ENCODE assay signal across 13 cellular contexts in the genomic region with DNA sequence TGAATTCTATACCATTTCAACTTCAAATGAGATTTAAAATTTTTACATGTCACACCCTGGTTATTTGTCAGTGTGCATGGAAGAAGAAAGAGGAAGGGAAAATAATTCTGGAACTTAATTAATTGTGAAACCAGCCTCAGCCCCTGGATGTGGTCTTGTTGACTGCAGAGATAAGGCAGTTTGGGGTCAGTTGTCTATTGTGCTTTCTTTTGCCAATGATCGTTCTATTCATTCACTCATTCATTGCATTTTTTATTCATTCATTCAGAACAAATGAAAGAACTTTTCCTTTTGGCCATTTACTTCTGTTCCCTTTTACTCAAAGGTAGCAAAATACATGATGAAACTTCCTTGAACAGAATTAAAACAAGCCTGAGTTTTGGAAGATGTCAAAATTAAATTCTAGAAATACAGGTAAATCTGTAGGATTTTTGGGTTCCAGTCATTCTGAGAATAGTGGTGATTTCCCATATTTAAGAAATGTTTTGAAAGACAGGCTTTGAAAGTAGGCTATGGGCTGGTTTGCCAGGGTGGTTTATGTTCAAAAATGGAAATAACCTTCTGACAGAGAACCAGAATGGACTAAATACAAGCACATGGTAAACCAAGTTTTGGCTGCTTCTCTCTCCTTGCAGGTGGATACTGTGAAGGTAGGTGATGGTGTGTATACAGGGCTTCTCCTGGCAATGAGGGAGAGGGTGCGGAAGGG. TPM values are rescaled to one million over a fixed set of nuclear protein-coding genes. Genes with fewer than 3 reads are reported as not detected.
DNase-seq lines count a peak whose midpoint lies in the region; ATAC-seq and TF ChIP-seq lines count a peak whose summit lies in the region.
"Had no signal": no experiment of that assay in that cellular context is flagged by ENCODE, and none has a peak within 500 bp of the region (broad histone marks: within the 10 kb centered on the region; RNA-seq: fewer than 3 reads in every experiment).

No MANE protein-coding gene starts in this region.

- H3K4me1 Mint-ChIP-seq in HFFc6 (ENCODE audit: low read depth): no peaks in the 10 kb centered on the region
- H3K4me1 Mint-ChIP-seq: activated naive CD8-positive, alpha-beta T cell treated with anti-CD3 and anti-CD28 coated beads, Interleukin-2, amount 10 ng/mL, durations not matched to agents 7 days and 5 days had no signal

- ATAC-seq in GM18873 (IDR thresholded peaks at IDR 0.05; ENCODE audit: low FRiP score, unreplicated experiment) (peak; percentile 87), HG02623 (IDR thresholded peaks at IDR 0.05; ENCODE audit: unreplicated experiment) (peak; percentile 70), HG03460 (IDR thresholded peaks at IDR 0.05; ENCODE audit: unreplicated experiment) (peak; percentile 83)
- ATAC-seq: naive thymus-derived CD8-positive, alpha-beta T cell had no signal

- no peak overlapping the region for H3K4me3 Mint-ChIP-seq in HFFc6
- H3K4me3 Mint-ChIP-seq: activated naive CD8-positive, alpha-beta T cell treated with anti-CD3 and anti-CD28 coated beads, Interleukin-2, amount 10 ng/mL, durations not matched to agents 7 days and 5 days; naive thymus-derived CD8-positive, alpha-beta T cell had no signal

- TF ChIP-seq CTCF in HFFc6 (IDR thresholded peaks at IDR 0.05): no peak

- no peak overlapping the region for H3K27ac Mint-ChIP-seq in HFFc6
- H3K27ac Mint-ChIP-seq: activated naive CD8-positive, alpha-beta T cell treated with anti-CD3 and anti-CD28 coated beads, Interleukin-2, amount 10 ng/mL, durations not matched to agents 7 days and 5 days; naive thymus-derived CD8-positive, alpha-beta T cell had no signal

- H3K27me3 Mint-ChIP-seq in HFFc6 (ENCODE audit: insufficient read depth): peaks cover 1% of the 10 kb centered on the region; the same call in 1 of the 2 replicates

- no peaks in the 10 kb centered on the region for H3K36me3 Mint-ChIP-seq in HFFc6 (ENCODE audit: low read depth)
- H3K36me3 Mint-ChIP-seq: activated naive CD8-positive, alpha-beta T cell treated with anti-CD3 and anti-CD28 coated beads, Interleukin-2, amount 10 ng/mL, durations not matched to agents 7 days and 5 days; naive thymus-derived CD8-positive, alpha-beta T cell had no signal

- H3K9me3 Mint-ChIP-seq in HFFc6: no peaks in the 10 kb centered on the region
- H3K9me3 Mint-ChIP-seq: activated naive CD8-positive, alpha-beta T cell treated with anti-CD3 and anti-CD28 coated beads, Interleukin-2, amount 10 ng/mL, durations not matched to agents 7 days and 5 days had no signal

- DNase-seq in CD1c-positive myeloid dendritic cell (ENCODE audit: extremely low spot score): peak; percentile 12
- DNase-seq in epidermal melanocyte (ENCODE audit: insufficient read length, low spot score): no peak
- no peak for DNase-seq in GDM1 (lab: John Stamatoyannopoulos, UW)
- no peak for DNase-seq in HFFc6
- DNase-seq in NCI-H2029 (lab: John Stamatoyannopoulos, UW): no peak
- DNase-seq: activated naive CD8-positive, alpha-beta T cell treated with anti-CD3 and anti-CD28 coated beads, Interleukin-2, amount 10 ng/mL, durations not matched to agents 7 days and 5 days; EL; naive thymus-derived CD8-positive, alpha-beta T cell; RPMI8226; upper lobe of left lung had no signal

RNA-seq across cellular contexts. Expression of a gene that starts 35.7 kb away (rescaled TPM):
- under 1 TPM; 0.05 to 0.23 (median 0.16) TPM for total RNA-seq in HFFc6 (2021; fragmentation: NEBNext Ultra II Directional; extraction: Animal tissue kit (Norgen Biotek cat#: 25700))
- total RNA-seq: activated naive CD8-positive, alpha-beta T cell treated with anti-CD3 and anti-CD28 coated beads, Interleukin-2, amount 10 ng/mL, durations not matched to agents 7 days and 5 days had no signal
